In the genomic region with DNA sequence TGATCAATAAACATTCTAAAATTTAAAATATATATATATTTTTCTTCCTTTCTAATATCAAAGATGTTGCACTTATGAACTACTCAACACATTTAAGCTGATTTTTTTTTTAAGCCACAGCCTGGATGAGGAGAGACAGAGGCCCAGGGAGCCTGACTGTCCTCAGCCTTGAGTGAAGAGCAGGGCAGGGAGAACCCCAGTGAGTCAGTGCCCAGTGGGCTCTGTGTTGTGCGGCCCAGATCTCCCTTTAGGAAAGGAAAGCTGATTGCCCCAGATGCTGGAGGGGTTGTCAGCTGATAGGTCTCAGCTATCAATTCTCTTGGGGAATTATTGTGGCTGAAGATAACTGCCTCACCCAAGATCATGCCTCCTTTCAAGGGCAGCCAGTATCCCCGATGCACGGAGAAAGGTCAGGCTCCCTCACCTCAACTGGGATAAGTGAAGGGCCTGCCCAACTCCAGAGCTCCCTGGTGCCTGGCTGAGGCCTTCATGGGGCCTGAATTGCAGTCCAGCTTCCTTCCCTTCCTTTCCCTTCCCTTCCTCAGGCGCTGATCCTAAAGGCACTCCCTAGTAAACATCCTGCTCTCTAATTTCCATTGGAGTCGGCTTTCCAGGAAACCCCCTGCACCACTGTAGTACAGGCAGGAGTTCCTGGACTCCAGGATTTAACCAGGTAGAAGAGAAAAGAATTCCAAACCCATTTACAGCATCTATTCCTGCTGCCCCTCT, we compare ENCODE assay signal across 26 cellular contexts.
DNase-seq lines count a peak whose midpoint lies in the region; ATAC-seq and TF ChIP-seq lines count a peak whose summit lies in the region.
"Had no signal": no experiment of that assay in that cellular context is flagged by ENCODE, and none has a peak within 500 bp of the region (broad histone marks: within the 10 kb centered on the region; RNA-seq: fewer than 3 reads in every experiment).

No MANE protein-coding gene starts in this region.

- H3K4me1 Mint-ChIP-seq in activated CD4-positive, alpha-beta T cell treated with anti-CD3 and anti-CD28 coated beads for 36 hours: no peaks in the 10 kb centered on the region
- peaks cover 16% of the 10 kb centered on the region for H3K4me1 Mint-ChIP-seq in WTC11
- no peaks in the 10 kb centered on the region for H3K4me1 Mint-ChIP-seq in activated naive CD8-positive, alpha-beta T cell treated with anti-CD3 and anti-CD28 coated beads, Interleukin-2, amount 50 U/mL, for 24 hours
- H3K4me1 Mint-ChIP-seq: B cell, IgD-negative memory B cell had no signal

- H3K36me3 Mint-ChIP-seq in activated CD4-positive, alpha-beta T cell treated with anti-CD3 and anti-CD28 coated beads for 36 hours (ENCODE audit: low read depth): no peaks in the 10 kb centered on the region
- H3K36me3 Mint-ChIP-seq in WTC11: peaks cover 16% of the 10 kb centered on the region
- no peaks in the 10 kb centered on the region for H3K36me3 Mint-ChIP-seq in activated naive CD8-positive, alpha-beta T cell treated with anti-CD3 and anti-CD28 coated beads, Interleukin-2, amount 50 U/mL, for 24 hours (ENCODE audit: low read depth)
- H3K36me3 Mint-ChIP-seq: IgD-negative memory B cell had no signal

- peaks cover 0 to 9% (median 3%) of the 10 kb centered on the region in 3 donors for H3K36me3 ChIP-seq in skeletal muscle tissue (ENCODE audit: control insufficient read depth in 3 of 3, insufficient read depth in 3 of 3, low read length in 3 of 3)
- H3K36me3 ChIP-seq: MG63 had no signal

- intact Hi-C loops in activated CD4-positive, alpha-beta T cell treated with anti-CD3 and anti-CD28 coated beads for 36 hours (cut with DNase I, micrococcal nuclease): no loop called here

- DNase-seq in activated CD4-positive, alpha-beta T cell treated with anti-CD3 and anti-CD28 coated beads for 36 hours: no peak
- no peak for DNase-seq in activated CD4-positive, alpha-beta T cell treated with anti-CD3 and anti-CD28 coated beads, Interleukin-2, amount 50 U/mL, for 4 hours
- DNase-seq in WTC11 (ENCODE audit: low spot score): no peak
- peak; percentile 22 to 74 for DNase-seq in erythroblast (lab: John Stamatoyannopoulos, UW)
- DNase-seq in HEK293T (ENCODE audit: extremely low spot score): no peak
- no peak for DNase-seq in activated naive CD8-positive, alpha-beta T cell treated with anti-CD3 and anti-CD28 coated beads, Interleukin-2, amount 50 U/mL, for 24 hours
- DNase-seq: 8988T; Calu3; CD4-positive, alpha-beta T cell; GF-D8; GOT3; HFFc6; Kasumi-1; MG63; NCI-H1092 treated with DMSO at 0.1 percent for 48 hours; NCI-H146; NCI-H2029 treated with DMSO at 0.1 percent for 48 hours; NCI-H748 treated with DMSO at 0.1 percent for 48 hours; NK-92 treated with Interleukin-12 subunit alpha and Interleukin-12 subunit beta, amount 100 ng/mL, for 24 hours; SHP77; SK-N-SH had no signal

- no peak overlapping the region for H3K4me3 ChIP-seq in skeletal muscle tissue (ENCODE audit: low read length in 3 of 3)
- H3K4me3 ChIP-seq: MG63 had no signal

- peaks cover 19 to 32% (median 21%) of the 10 kb centered on the region in 3 donors for H3K4me1 ChIP-seq in skeletal muscle tissue (ENCODE audit: control insufficient read depth in 3 of 3, insufficient read depth in 3 of 3, low read length in 3 of 3)

- peak; percentile 47 for ATAC-seq in activated CD4-positive, alpha-beta T cell treated with anti-CD3 and anti-CD28 coated beads for 36 hours
- ATAC-seq in WTC11 (peak; percentile 49), HG03095 (IDR thresholded peaks at IDR 0.05; ENCODE audit: unreplicated experiment) (no peak)
- no peak for ATAC-seq in activated naive CD8-positive, alpha-beta T cell treated with anti-CD3 and anti-CD28 coated beads, Interleukin-2, amount 50 U/mL, for 24 hours

- no peak for TF ChIP-seq POLR2A in erythroblast (IDR thresholded peaks at IDR 0.05; ENCODE audit: low read length)

- peak overlapping the region; percentile 9 for H3K27ac ChIP-seq in skeletal muscle tissue (ENCODE audit: low read depth, low read length)
- H3K27ac ChIP-seq: HL-60 had no signal

- peaks cover 7% of the 10 kb centered on the region for H3K9me3 Mint-ChIP-seq in activated CD4-positive, alpha-beta T cell treated with anti-CD3 and anti-CD28 coated beads for 36 hours (ENCODE audit: low read depth)
- peaks cover 19% of the 10 kb centered on the region for H3K9me3 Mint-ChIP-seq in WTC11
- H3K9me3 Mint-ChIP-seq in activated naive CD8-positive, alpha-beta T cell treated with anti-CD3 and anti-CD28 coated beads, Interleukin-2, amount 50 U/mL, for 24 hours: peaks cover 15% of the 10 kb centered on the region

- H3K9ac ChIP-seq in skeletal muscle tissue (ENCODE audit: low read depth in 1 of 3, low read length in 3 of 3): no peak overlapping the region
- H3K9ac ChIP-seq: SK-N-SH had no signal

- no peaks in the 10 kb centered on the region for H3K27me3 ChIP-seq in skeletal muscle tissue (ENCODE audit: control insufficient read depth in 3 of 3, insufficient read depth in 3 of 3, low read length in 3 of 3)

- no peak overlapping the region for H3K4me3 Mint-ChIP-seq in activated CD4-positive, alpha-beta T cell treated with anti-CD3 and anti-CD28 coated beads for 36 hours
- H3K4me3 Mint-ChIP-seq in WTC11: no peak overlapping the region
- no peak overlapping the region for H3K4me3 Mint-ChIP-seq in activated naive CD8-positive, alpha-beta T cell treated with anti-CD3 and anti-CD28 coated beads, Interleukin-2, amount 50 U/mL, for 24 hours
- H3K4me3 Mint-ChIP-seq: B cell; CD4-positive, alpha-beta T cell; HFFc6; IgD-negative memory B cell had no signal

- CTCF ChIA-PET in activated CD4-positive, alpha-beta T cell treated with anti-CD3 and anti-CD28 coated beads for 36 hours (lab: Charles Lee): interaction anchor here (0.8 kb wide), 1 partner anchor 9 kb away, joined by 3 read pairs; no protein-coding TSS in a partner anchor
- CTCF ChIA-PET in WTC11 (lab: Charles Lee) (interaction anchor here (0.8 to 1.2 kb wide), 3 partner anchors 9 to 24 kb away, joined by 3 to 7 read pairs (median 5); no protein-coding TSS in a partner anchor), HEK293T (lab: Yijun Ruan, JAX) (no interaction called here)

- H3K27ac Mint-ChIP-seq in activated CD4-positive, alpha-beta T cell treated with anti-CD3 and anti-CD28 coated beads for 36 hours: no peak overlapping the region
- H3K27ac Mint-ChIP-seq in WTC11: no peak overlapping the region
- H3K27ac Mint-ChIP-seq in activated naive CD8-positive, alpha-beta T cell treated with anti-CD3 and anti-CD28 coated beads, Interleukin-2, amount 50 U/mL, for 24 hours: no peak overlapping the region
- H3K27ac Mint-ChIP-seq: B cell; CD4-positive, alpha-beta T cell; HFFc6; IgD-negative memory B cell had no signal

- peaks cover 3 to 6% (median 4%) of the 10 kb centered on the region in 3 donors for H3K9me3 ChIP-seq in skeletal muscle tissue (ENCODE audit: control insufficient read depth in 3 of 3, low read length in 3 of 3)
- H3K9me3 ChIP-seq: MG63, SK-N-SH had no signal

- H3K27me3 Mint-ChIP-seq in activated CD4-positive, alpha-beta T cell treated with anti-CD3 and anti-CD28 coated beads for 36 hours: no peaks in the 10 kb centered on the region
- H3K27me3 Mint-ChIP-seq in WTC11 (ENCODE audit: low read depth): no peaks in the 10 kb centered on the region; the same call in 1 of the 2 replicates
- H3K27me3 Mint-ChIP-seq in activated naive CD8-positive, alpha-beta T cell treated with anti-CD3 and anti-CD28 coated beads, Interleukin-2, amount 50 U/mL, for 24 hours: peaks cover 4% of the 10 kb centered on the region
- H3K27me3 Mint-ChIP-seq: B cell; CD4-positive, alpha-beta T cell had no signal

- POLR2A ChIA-PET in activated CD4-positive, alpha-beta T cell treated with anti-CD3 and anti-CD28 coated beads for 36 hours (lab: Charles Lee): no interaction called here
- POLR2A ChIA-PET in WTC11 (lab: Charles Lee) (no interaction called here), HEK293T (lab: Yijun Ruan, JAX) (no interaction called here)

- TF ChIP-seq CTCF in WTC11 (IDR thresholded peaks at IDR 0.05): no peak

TF ChIP-seq in WTC11, 78 proteins besides CTCF, POLR2A, EP300 and RAD21 (continues in another document):
- TF ChIP-seq FOXP1 (CRISPR knock-in tag; IDR thresholded peaks at IDR 0.05; ENCODE audit: borderline replicate concordance) (no peak), IRF2 (CRISPR knock-in tag; IDR thresholded peaks at IDR 0.05; ENCODE audit: borderline replicate concordance, low read depth) (no peak), RORB (CRISPR knock-in tag; IDR thresholded peaks at IDR 0.05) (no peak)
- TF ChIP-seq, protein P1, sequence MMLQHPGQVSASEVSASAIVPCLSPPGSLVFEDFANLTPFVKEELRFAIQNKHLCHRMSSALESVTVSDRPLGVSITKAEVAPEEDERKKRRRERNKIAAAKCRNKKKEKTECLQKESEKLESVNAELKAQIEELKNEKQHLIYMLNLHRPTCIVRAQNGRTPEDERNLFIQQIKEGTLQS (CRISPR knock-in tag; conservative IDR thresholded peaks at IDR 0.05): no peak

TF ChIP-seq in HEK293T, 16 proteins besides CTCF, POLR2A, EP300 and RAD21:
- TF ChIP-seq PKNOX1 (IDR thresholded peaks at IDR 0.05) (no peak), FOXK2 (IDR thresholded peaks at IDR 0.05) (no peak), CTBP1 (IDR thresholded peaks at IDR 0.05; ENCODE audit: borderline replicate concordance) (no peak), HDGF (IDR thresholded peaks at IDR 0.05; ENCODE audit: borderline replicate concordance) (no peak), BHLHE40 (IDR thresholded peaks at IDR 0.05; ENCODE audit: borderline replicate concordance) (no peak), L3MBTL2 (conservative IDR thresholded peaks at IDR 0.05) (no peak), TARDBP (IDR thresholded peaks at IDR 0.05) (no peak), NFRKB (IDR thresholded peaks at IDR 0.05) (no peak), ELF4 (IDR thresholded peaks at IDR 0.05) (no peak), SP1 (IDR thresholded peaks at IDR 0.05) (no peak), FOXA1 (IDR thresholded peaks at IDR 0.05) (no peak)

Comparison
In these comparisons a context has a peak if more than half of its experiments do, and no peak if none do; other contexts are left out.
1. ATAC-seq: peak in activated CD4-positive, alpha-beta T cell treated with anti-CD3 and anti-CD28 coated beads for 36 hours (single experiment) and WTC11 (single experiment); none in HG03095 (single experiment) and activated naive CD8-positive, alpha-beta T cell treated with anti-CD3 and anti-CD28 coated beads, Interleukin-2, amount 50 U/mL, for 24 hours (single experiment).
2. DNase-seq: peak in erythroblast (2 of 2); none in activated CD4-positive, alpha-beta T cell treated with anti-CD3 and anti-CD28 coated beads for 36 hours (single experiment), activated CD4-positive, alpha-beta T cell treated with anti-CD3 and anti-CD28 coated beads, Interleukin-2, amount 50 U/mL, for 4 hours (0 of 2), WTC11 (single experiment), HEK293T (single experiment) and activated naive CD8-positive, alpha-beta T cell treated with anti-CD3 and anti-CD28 coated beads, Interleukin-2, amount 50 U/mL, for 24 hours (single experiment).